In genomic region chr6:14983599-14984296, GRCh38 we compare ENCODE assay signal across 22 cellular contexts.
DNase-seq lines count a peak whose midpoint lies in the region; ATAC-seq, FAIRE-seq and TF ChIP-seq lines count a peak whose summit lies in the region.
"Had no signal": no experiment of that assay in that cellular context is flagged by ENCODE, and none has a peak within 500 bp of the region (broad histone marks: within the 10 kb centered on the region; RNA-seq: fewer than 3 reads in every experiment).

No MANE protein-coding gene starts in this region.

- no peaks in the 10 kb centered on the region for H3K36me3 Mint-ChIP-seq in nephron (ENCODE audit: low read depth)
- H3K36me3 Mint-ChIP-seq: CD4-positive, alpha-beta memory T cell; neural progenitor cell had no signal

- FAIRE-seq in H54 (lab: Jason Lieb, UNC) = no peak
- FAIRE-seq: astrocyte, frontal cortex had no signal

- peaks cover 29% of the 10 kb centered on the region for H3K4me1 Mint-ChIP-seq in nephron
- H3K4me1 Mint-ChIP-seq: CD4-positive, alpha-beta memory T cell had no signal

- no peak overlapping the region for H3K4me3 ChIP-seq in epithelial cell of esophagus (ENCODE audit: low read length)
- H3K4me3 ChIP-seq: neural progenitor cell, SJSA1, thyroid gland had no signal

- DNase-seq in G401 (ENCODE audit: low spot score) (peak; percentile 7), NCI-H69 (lab: John Stamatoyannopoulos, UW) (peak; percentile 32), epithelial cell of esophagus (ENCODE audit: low read depth) (peak; percentile 78), NOMO-1 treated with DMSO at 0.1 percent for 48 hours (lab: John Stamatoyannopoulos, UW; ENCODE audit: unreplicated experiment) (no peak), H54 (ENCODE audit: insufficient read length, low spot score) (no peak)
- DNase-seq: activated B cell treated with CpG ODN at 0.5 μM for 24 hours; activated CD8-positive, alpha-beta T cell treated with anti-CD3 and anti-CD28 coated beads for 36 hours; activated naive CD4-positive, alpha-beta T cell treated with anti-CD3 and anti-CD28 coated beads, Interleukin-2, amount 50 U/mL, for 16 hours; activated T-cell treated with anti-CD3 and anti-CD28 coated beads, Interleukin-2, amount 50 U/mL, for 24 hours; CD4-positive, alpha-beta memory T cell; DND-41; Kasumi-1; midbrain; stimulated activated naive CD4-positive, alpha-beta T cell treated with Interleukin-2 at 50 U/mL for 16 hours had no signal

- no peak overlapping the region for H3K4me3 Mint-ChIP-seq in nephron
- H3K4me3 Mint-ChIP-seq: activated B cell treated with CpG ODN at 0.5 μM for 24 hours; activated CD8-positive, alpha-beta T cell treated with anti-CD3 and anti-CD28 coated beads for 36 hours; activated T-cell treated with anti-CD3 and anti-CD28 coated beads, Interleukin-2, amount 50 U/mL, for 24 hours; CD4-positive, alpha-beta memory T cell; neural progenitor cell had no signal

- TF ChIP-seq CTCF in epithelial cell of esophagus (IDR thresholded peaks at IDR 0.05; ENCODE audit: insufficient read depth, low read depth, low read length, missing control alignments) (no peak), nephron (IDR thresholded peaks at IDR 0.05; ENCODE audit: unreplicated experiment in 3 of 3) (no peak)

- no peaks in the 10 kb centered on the region for H3K9me3 Mint-ChIP-seq in nephron
- H3K9me3 Mint-ChIP-seq: activated B cell treated with CpG ODN at 0.5 μM for 24 hours; activated CD8-positive, alpha-beta T cell treated with anti-CD3 and anti-CD28 coated beads for 36 hours; activated T-cell treated with anti-CD3 and anti-CD28 coated beads, Interleukin-2, amount 50 U/mL, for 24 hours; neural progenitor cell had no signal

- ATAC-seq in HG03460 (IDR thresholded peaks at IDR 0.05; ENCODE audit: unreplicated experiment) = no peak
- no peak for ATAC-seq in GM18517 (IDR thresholded peaks at IDR 0.05; ENCODE audit: unreplicated experiment)
- ATAC-seq: activated CD8-positive, alpha-beta T cell treated with anti-CD3 and anti-CD28 coated beads for 36 hours had no signal

- TF ChIP-seq POLR2A in H54 (IDR thresholded peaks at IDR 0.05; ENCODE audit: low read depth, low read length) = no peak

- peak overlapping the region; percentile 27 to 66 (median 50) for H3K27ac Mint-ChIP-seq in nephron
- H3K27ac Mint-ChIP-seq: activated B cell treated with CpG ODN at 0.5 μM for 24 hours; activated CD8-positive, alpha-beta T cell treated with anti-CD3 and anti-CD28 coated beads for 36 hours; activated T-cell treated with anti-CD3 and anti-CD28 coated beads, Interleukin-2, amount 50 U/mL, for 24 hours; CD4-positive, alpha-beta memory T cell; neural progenitor cell had no signal

- H3K27me3 Mint-ChIP-seq in nephron (ENCODE audit: low read depth) = peaks cover 9% of the 10 kb centered on the region

- in situ Hi-C loops in G401 (cut with HindIII; ENCODE audit: low sequenced_read_pairs) = no loop called here

Comparison
In these comparisons a context has a peak if more than half of its experiments do, and no peak if none do; other contexts are left out.
1. DNase-seq: peak in G401 (single experiment), NCI-H69 (single experiment) and epithelial cell of esophagus (single experiment); none in NOMO-1 treated with DMSO at 0.1 percent for 48 hours (single experiment) and H54 (single experiment).